In the genomic region with DNA sequence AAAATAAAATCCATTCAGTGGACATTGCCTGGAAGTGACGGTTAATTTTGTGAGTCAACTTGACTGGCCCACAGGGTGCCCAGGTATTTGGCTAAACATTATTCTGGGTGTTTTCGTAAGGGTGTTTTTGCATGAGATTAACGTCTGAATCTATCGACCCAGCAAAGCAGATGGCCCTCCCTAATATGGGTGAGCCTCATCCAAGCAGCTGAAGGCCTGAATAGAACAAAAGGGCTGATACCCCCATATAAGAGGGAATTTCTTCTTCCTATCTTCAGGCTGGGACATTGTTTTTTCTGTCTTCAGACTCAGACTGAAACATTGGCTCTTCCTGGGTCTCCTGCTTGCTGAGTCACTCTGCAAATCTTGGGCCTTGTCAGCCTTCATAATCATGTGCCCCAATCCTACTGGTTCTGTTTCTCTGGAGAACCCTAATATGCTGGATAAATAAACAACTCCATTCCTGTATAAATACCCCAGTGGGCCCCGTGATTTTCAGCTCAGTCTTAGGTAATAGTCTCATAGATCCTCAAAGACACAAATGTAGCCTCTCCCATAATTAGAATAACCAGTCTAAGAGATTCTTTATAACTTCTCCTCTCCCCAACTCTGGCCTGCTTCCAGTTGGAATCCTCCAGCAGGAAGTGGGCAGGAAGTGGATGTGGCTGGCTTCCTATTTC, we compare ENCODE assay signal across 12 cellular contexts. TPM values are rescaled to one million over a fixed set of nuclear protein-coding genes. Genes with fewer than 3 reads are reported as not detected.
A peak's percentile ranks its signal among the peaks of the same experiment; 100 is the strongest.
DNase-seq lines count a peak whose midpoint lies in the region; ATAC-seq, FAIRE-seq and TF ChIP-seq lines count a peak whose summit lies in the region.
"Had no signal": no experiment of that assay in that cellular context is flagged by ENCODE, and none has a peak within 500 bp of the region (broad histone marks: within the 10 kb centered on the region; RNA-seq: fewer than 3 reads in every experiment).

No MANE protein-coding gene starts in this region.

- H3K79me1 ChIP-seq in neuronal stem cell (ENCODE audit: low read depth, low read length) = no peaks in the 10 kb centered on the region

- no CpG with 5 or more reads among the region's 5 CpGs for WGBS in neuronal stem cell (ENCODE audit: extremely low coverage in 2 of 2, insufficient read length in 2 of 2, insufficient replicate concordance in 1 of 2), 2 donors

- no peak overlapping the region for H3K14ac ChIP-seq in neuronal stem cell (ENCODE audit: low read length)

- no peak overlapping the region for H2BK12ac ChIP-seq in neuronal stem cell (ENCODE audit: low read length)

- dilution Hi-C loops in endothelial cell of umbilical vein (cut with MboI; ENCODE audit: extremely low pct_ligation_motif_present, low sequenced_read_pairs) = no loop called here

- H2AFZ ChIP-seq in endothelial cell of umbilical vein (ENCODE audit: low read depth, low read length) (no peak overlapping the region), neuronal stem cell (ENCODE audit: low read length) (no peak overlapping the region)

- no peak overlapping the region for H4K8ac ChIP-seq in neuronal stem cell (ENCODE audit: low read depth, low read length)

- H3K36me3 ChIP-seq in Panc1 (ENCODE audit: control insufficient read depth, insufficient read depth, low read length) (no peaks in the 10 kb centered on the region), endothelial cell of umbilical vein (ENCODE audit: control insufficient read depth in 2 of 2, extremely low read depth in 1 of 2, insufficient read depth in 2 of 2, low read length in 2 of 2) (no peaks in the 10 kb centered on the region), neuronal stem cell (replicated peaks in 1 of 2; ENCODE audit: control insufficient read depth in 2 of 2, insufficient read depth in 2 of 2, low read length in 2 of 2) (no peaks in the 10 kb centered on the region)

- no peaks in the 10 kb centered on the region for H3K9me1 ChIP-seq in endothelial cell of umbilical vein (replicated peaks; ENCODE audit: control insufficient read depth, extremely low read depth, insufficient read depth, low read length)

- no peak overlapping the region for H2AK5ac ChIP-seq in neuronal stem cell (ENCODE audit: low read depth, low read length)

- POLR2A ChIA-PET in Panc1 (lab: Charles Lee) (no interaction called here), endothelial cell of umbilical vein (lab: Charles Lee) (interaction anchor here (0.6 kb wide), 1 partner anchor 29 kb away, joined by 5 read pairs; no protein-coding TSS in a partner anchor)

- in situ Hi-C loops in Panc1 (cut with HindIII; ENCODE audit: low pct_unique_long_range_greater_than_20kb, low sequenced_read_pairs) = no loop called here

- H3K18ac ChIP-seq in neuronal stem cell (ENCODE audit: low read length) = no peak overlapping the region

- no peak overlapping the region for H4K91ac ChIP-seq in neuronal stem cell (ENCODE audit: low read depth, low read length, poor library complexity)

- DNase-seq in ELR (ENCODE audit: low read depth) = peak; percentile 73
- no peak for DNase-seq in Panc1 (ENCODE audit: low read depth, low spot score)
- DNase-seq in endothelial cell of umbilical vein (ENCODE audit: low read depth, low spot score) = peak; percentile 7
- peak; percentile 46 for DNase-seq in renal cortical epithelial cell (ENCODE audit: low read depth)
- DNase-seq in neuronal stem cell (ENCODE audit: low spot score) = no peak
- no peak for DNase-seq in KG1 (lab: John Stamatoyannopoulos, UW)
- no peak for DNase-seq in effector CD4-positive, alpha-beta T cell
- no peak for DNase-seq in stimulated activated CD4-positive, alpha-beta T cell treated with anti-CD3 and anti-CD28 coated beads, Interleukin-12 subunit alpha, Interleukin-12 subunit beta, amount 100 ng/mL, for 4 hours
- DNase-seq: activated CD8-positive, alpha-beta memory T cell treated with anti-CD3 and anti-CD28 coated beads, Interleukin-2, amount 10 ng/mL, durations not matched to agents 7 days and 5 days; Caco-2; MV-4-11 had no signal

- no peak for TF ChIP-seq POLR2A in endothelial cell of umbilical vein (IDR thresholded peaks at IDR 0.05; ENCODE audit: low read depth, low read length)

- peak; percentile 47; the same call in 1 of the 2 replicates for ATAC-seq in Panc1
- ATAC-seq: activated CD8-positive, alpha-beta memory T cell treated with anti-CD3 and anti-CD28 coated beads, Interleukin-2, amount 10 ng/mL, durations not matched to agents 7 days and 5 days; WTC11 had no signal

- H4K20me1 ChIP-seq in endothelial cell of umbilical vein (replicated peaks; ENCODE audit: control insufficient read depth, extremely low read depth, insufficient read depth, low read length) = no peaks in the 10 kb centered on the region

- no TSS peak for BruUV-seq in Panc1 (replicated peaks; lab: Mats Ljungman, UMichigan)
- no TSS peak for BruUV-seq in endothelial cell of umbilical vein (replicated peaks; lab: Mats Ljungman, UMichigan)

- H2BK120ac ChIP-seq in neuronal stem cell (ENCODE audit: low read depth, low read length) = no peak overlapping the region

- no peak overlapping the region for H2BK15ac ChIP-seq in neuronal stem cell (ENCODE audit: low read length)

- no peak overlapping the region for H3K9ac ChIP-seq in endothelial cell of umbilical vein (replicated peaks; ENCODE audit: extremely low read depth, insufficient read depth, low read length)
- no peak overlapping the region for H3K9ac ChIP-seq in neuronal stem cell (ENCODE audit: low read depth, low read length, poor library complexity)

- H3K9me3 ChIP-seq in Panc1 (ENCODE audit: control insufficient read depth, insufficient read depth, low read depth, low read length) = no peaks in the 10 kb centered on the region
- H3K9me3 ChIP-seq in endothelial cell of umbilical vein (replicated peaks; ENCODE audit: control insufficient read depth, insufficient read depth, low read length) = no peaks in the 10 kb centered on the region
- H3K9me3 ChIP-seq in neuronal stem cell (replicated peaks in 1 of 2; ENCODE audit: control insufficient read depth in 2 of 2, insufficient read depth in 1 of 2, low read depth in 1 of 2, low read length in 2 of 2) = no peaks in the 10 kb centered on the region
- H3K9me3 ChIP-seq: Caco-2 had no signal

- H3K4me1 ChIP-seq in Panc1 (ENCODE audit: control insufficient read depth, insufficient read depth, low read length) = peaks cover 9% of the 10 kb centered on the region
- peaks cover 16% of the 10 kb centered on the region for H3K4me1 ChIP-seq in endothelial cell of umbilical vein (ENCODE audit: control insufficient read depth, extremely low read depth, insufficient read depth, low read length)
- H3K4me1 ChIP-seq in neuronal stem cell (ENCODE audit: control insufficient read depth in 2 of 2, insufficient read depth in 1 of 2, low read depth in 1 of 2, low read length in 2 of 2) = no peaks in the 10 kb centered on the region
- H3K4me1 ChIP-seq: Caco-2 had no signal

- TF ChIP-seq CTCF in Panc1 (IDR thresholded peaks at IDR 0.05) (no peak), endothelial cell of umbilical vein (IDR thresholded peaks at IDR 0.05; ENCODE audit: extremely low read depth in 1 of 2, insufficient read depth in 1 of 2, low read depth in 1 of 2, low read length in 2 of 2) (no peak)

- H3K23ac ChIP-seq in neuronal stem cell (ENCODE audit: low read depth, low read length, poor library complexity) = no peak overlapping the region

- peak; percentile 70 for FAIRE-seq in endothelial cell of umbilical vein (lab: Jason Lieb, UNC)

- intact Hi-C loops in Panc1 (cut with micrococcal nuclease; ENCODE audit: unreplicated experiment) (no loop called here), endothelial cell of umbilical vein (cut with micrococcal nuclease) (loop anchor here (2.0 kb wide), 1 partner anchor 32 kb away; no protein-coding TSS in a partner anchor)

- peak overlapping the region; percentile 74 for H3K27ac ChIP-seq in Panc1 (ENCODE audit: low read length)
- H3K27ac ChIP-seq in endothelial cell of umbilical vein (ENCODE audit: insufficient read depth, low read depth, low read length) = peak overlapping the region; percentile 65
- no peak overlapping the region for H3K27ac ChIP-seq in neuronal stem cell (replicated peaks; ENCODE audit: low read length)

- H3K4me3 ChIP-seq in Panc1 (ENCODE audit: low read depth in 2 of 2, low read length in 2 of 2) (no peak overlapping the region), endothelial cell of umbilical vein (replicated peaks in 1 of 3; ENCODE audit: insufficient read depth in 1 of 3, low read depth in 1 of 3, low read length in 3 of 3) (no peak overlapping the region), neuronal stem cell (ENCODE audit: low read length in 2 of 2) (no peak overlapping the region)

- H2BK5ac ChIP-seq in neuronal stem cell (ENCODE audit: low read length) = no peak overlapping the region

- CTCF ChIA-PET in Panc1 (lab: Charles Lee) = no interaction called here
- CTCF ChIA-PET in endothelial cell of umbilical vein (lab: Charles Lee) = no interaction called here

- no peak overlapping the region for H3K4ac ChIP-seq in neuronal stem cell (ENCODE audit: low read length)

- H3K79me2 ChIP-seq in endothelial cell of umbilical vein (ENCODE audit: control insufficient read depth, insufficient read depth, low read length) = no peaks in the 10 kb centered on the region

- no peaks in the 10 kb centered on the region for H3K27me3 ChIP-seq in Panc1 (ENCODE audit: control insufficient read depth, insufficient read depth, low read length)
- no peaks in the 10 kb centered on the region for H3K27me3 ChIP-seq in endothelial cell of umbilical vein (ENCODE audit: control insufficient read depth in 2 of 2, insufficient read depth in 2 of 2, low read length in 2 of 2)
- no peaks in the 10 kb centered on the region for H3K27me3 ChIP-seq in neuronal stem cell (ENCODE audit: control insufficient read depth in 3 of 3, insufficient read depth in 3 of 3, low read depth in 1 of 3, low read length in 3 of 3)

- H3K4me2 ChIP-seq in endothelial cell of umbilical vein (ENCODE audit: insufficient read depth, low read length) (peak overlapping the region; percentile 42), neuronal stem cell (ENCODE audit: insufficient read depth, low read length, poor library complexity, severe bottlenecking) (no peak overlapping the region)

TF ChIP-seq in endothelial cell of umbilical vein, 7 proteins besides CTCF, POLR2A, EP300 and RAD21 (continues in another document):
- peak; percentile 36 for TF ChIP-seq POLR2AphosphoS5 (IDR thresholded peaks at IDR 0.05; ENCODE audit: insufficient read depth, low read depth, low read length)

RNA-seq across cellular contexts. Expression of a gene that starts 33.1 kb away (rescaled TPM):
- 266 TPM for total RNA-seq in Panc1 (2021; ENCODE audit: unreplicated experiment)
- polyA plus RNA-seq in Panc1 (2012; ENCODE audit: insufficient read length) = 110 TPM
- 300 and 304 TPM in 2 replicates for total RNA-seq in endothelial cell of umbilical vein
- polyA plus RNA-seq in endothelial cell of umbilical vein = 28.7 and 48.5 TPM in 2 replicates
- polyA plus RNA-seq in endothelial cell of umbilical vein (2011; cell fraction: cytosol; rRNA removed) = 49.3 and 50.0 TPM in 2 replicates
- 128 and 131 TPM in 2 replicates for polyA plus RNA-seq in endothelial cell of umbilical vein (2011; cell fraction: nucleus; rRNA removed)
- polyA plus RNA-seq in endothelial cell of umbilical vein (2012) = 171 and 238 TPM in 2 replicates
- polyA minus RNA-seq in endothelial cell of umbilical vein = 158 and 184 TPM in 2 replicates
- 175 TPM for polyA minus RNA-seq in endothelial cell of umbilical vein (2011; cell fraction: cytosol; rRNA and poly(A)+ RNA removed)
- 207 and 245 TPM in 2 replicates for polyA minus RNA-seq in endothelial cell of umbilical vein (2011; cell fraction: nucleus; rRNA and poly(A)+ RNA removed)
- total RNA-seq in renal cortical epithelial cell = 212 and 595 TPM in 2 replicates
- 134 TPM for polyA plus RNA-seq in neuronal stem cell (2013, experiment 1 of 2)
- 134 TPM for polyA plus RNA-seq in neuronal stem cell (2013, experiment 2 of 2)

Comparison
In these comparisons a context has a peak if more than half of its experiments do, and no peak if none do; other contexts are left out.
1. DNase-seq: peak in ELR (single experiment), endothelial cell of umbilical vein (single experiment) and renal cortical epithelial cell (single experiment); none in Panc1 (single experiment), neuronal stem cell (single experiment), KG1 (single experiment), effector CD4-positive, alpha-beta T cell (single experiment) and stimulated activated CD4-positive, alpha-beta T cell treated with anti-CD3 and anti-CD28 coated beads, Interleukin-12 subunit alpha, Interleukin-12 subunit beta, amount 100 ng/mL, for 4 hours (single experiment).